Comparison of ENCODE assay signal across 8 cellular contexts in genomic region chr5:66307647-66308257, GRCh38.
DNase-seq lines count a peak whose midpoint lies in the region; ATAC-seq and TF ChIP-seq lines count a peak whose summit lies in the region.

No MANE protein-coding gene starts in this region.

- no peak overlapping the region for H3K9ac ChIP-seq in neural progenitor cell

- H3K4me3 ChIP-seq in HFF-Myc (replicated peaks; ENCODE audit: low read depth, low read length) (no peak overlapping the region), fibroblast of mammary gland (ENCODE audit: control insufficient read depth, low read depth, low read length) (no peak overlapping the region), neural progenitor cell (no peak overlapping the region)

- peaks cover 2% of the 10 kb centered on the region for H3K4me1 Mint-ChIP-seq in activated CD8-positive, alpha-beta memory T cell treated with anti-CD3 and anti-CD28 coated beads, Interleukin-2, amount 10 ng/mL, durations not matched to agents 7 days and 5 days
- H3K4me1 Mint-ChIP-seq in neural progenitor cell = peaks cover 11% of the 10 kb centered on the region

- H3K9me3 Mint-ChIP-seq in activated CD8-positive, alpha-beta memory T cell treated with anti-CD3 and anti-CD28 coated beads, Interleukin-2, amount 10 ng/mL, durations not matched to agents 7 days and 5 days (ENCODE audit: low read depth) = no peaks in the 10 kb centered on the region
- H3K9me3 Mint-ChIP-seq in neural progenitor cell = peaks cover 13% of the 10 kb centered on the region

- peaks cover 13% of the 10 kb centered on the region for H3F3A ChIP-seq in neural progenitor cell (ENCODE audit: low read depth)

- H3K36me3 Mint-ChIP-seq in activated CD8-positive, alpha-beta memory T cell treated with anti-CD3 and anti-CD28 coated beads, Interleukin-2, amount 10 ng/mL, durations not matched to agents 7 days and 5 days = no peaks in the 10 kb centered on the region
- no peaks in the 10 kb centered on the region for H3K36me3 Mint-ChIP-seq in neural progenitor cell

- no peaks in the 10 kb centered on the region for H3K27me3 ChIP-seq in neural progenitor cell

- H3K79me2 ChIP-seq in neural progenitor cell (ENCODE audit: low read depth) = no peaks in the 10 kb centered on the region

- no peaks in the 10 kb centered on the region for H3K9me3 ChIP-seq in neural progenitor cell (ENCODE audit: low read depth)

- peak; percentile 71 for ATAC-seq in activated CD8-positive, alpha-beta memory T cell treated with anti-CD3 and anti-CD28 coated beads, Interleukin-2, amount 10 ng/mL, durations not matched to agents 7 days and 5 days

- H4K20me1 ChIP-seq in neural progenitor cell (ENCODE audit: low read depth) = no peaks in the 10 kb centered on the region

- no peak for DNase-seq in activated CD8-positive, alpha-beta memory T cell treated with anti-CD3 and anti-CD28 coated beads, Interleukin-2, amount 10 ng/mL, durations not matched to agents 7 days and 5 days
- no peak for DNase-seq in activated CD8-positive, alpha-beta memory T cell treated with anti-CD3 and anti-CD28 coated beads for 24 hours
- DNase-seq in HFF-Myc (ENCODE audit: extremely low read depth, low read depth) (peak; percentile 61), NCI-H1436 (lab: John Stamatoyannopoulos, UW) (peak; percentile 73), SW 1271 (lab: John Stamatoyannopoulos, UW) (peak; percentile 30 to 82), fibroblast of mammary gland (ENCODE audit: low read depth) (peak; percentile 75), neural progenitor cell (ENCODE audit: low spot score) (peak; percentile 83), posterior cingulate gyrus (no peak)

- no peak overlapping the region for H2AFZ ChIP-seq in neural progenitor cell (replicated peaks)

- no peaks in the 10 kb centered on the region for H3K36me3 ChIP-seq in neural progenitor cell

- H3K4me3 Mint-ChIP-seq in activated CD8-positive, alpha-beta memory T cell treated with anti-CD3 and anti-CD28 coated beads, Interleukin-2, amount 10 ng/mL, durations not matched to agents 7 days and 5 days = no peak overlapping the region
- H3K4me3 Mint-ChIP-seq in neural progenitor cell = no peak overlapping the region

- peak overlapping the region; percentile 17 for H3K4me2 ChIP-seq in neural progenitor cell

- TF ChIP-seq CTCF in HFF-Myc (IDR thresholded peaks at IDR 0.05; ENCODE audit: low read depth, low read length, missing control alignments) (peak; percentile 70), fibroblast of mammary gland (conservative IDR thresholded peaks at IDR 0.05; ENCODE audit: control insufficient read depth, insufficient read depth, low read depth, low read length) (peak; percentile 92), neural progenitor cell (IDR thresholded peaks at IDR 0.05) (peak; percentile 93)

- intact Hi-C loops in posterior cingulate gyrus (cut with DNase I) = loop anchor here (2.0 to 10.0 kb wide), 4 partner anchors 133 to 900 kb away; no protein-coding TSS in a partner anchor

- no peak overlapping the region for H3K27ac Mint-ChIP-seq in activated CD8-positive, alpha-beta memory T cell treated with anti-CD3 and anti-CD28 coated beads, Interleukin-2, amount 10 ng/mL, durations not matched to agents 7 days and 5 days
- no peak overlapping the region for H3K27ac Mint-ChIP-seq in neural progenitor cell

- no peak overlapping the region for H3K27ac ChIP-seq in neural progenitor cell

- CTCF ChIA-PET in activated CD8-positive, alpha-beta memory T cell treated with anti-CD3 and anti-CD28 coated beads, Interleukin-2, amount 10 ng/mL, durations not matched to agents 7 days and 5 days (lab: Charles Lee) = interaction anchor here (0.7 to 3.9 kb wide), 14 partner anchors 11 to 556 kb away, joined by 3 to 32 read pairs (median 3); no protein-coding TSS in a partner anchor

- peaks cover 25% of the 10 kb centered on the region for H3K27me3 Mint-ChIP-seq in activated CD8-positive, alpha-beta memory T cell treated with anti-CD3 and anti-CD28 coated beads, Interleukin-2, amount 10 ng/mL, durations not matched to agents 7 days and 5 days
- peaks cover 3% of the 10 kb centered on the region for H3K27me3 Mint-ChIP-seq in neural progenitor cell (ENCODE audit: insufficient read depth, low read depth)

- peaks cover 15% of the 10 kb centered on the region for H3K4me1 ChIP-seq in neural progenitor cell

Comparison
In these comparisons a context has a peak if more than half of its experiments do, and no peak if none do; other contexts are left out.
1. DNase-seq: peak in HFF-Myc (single experiment), NCI-H1436 (single experiment), SW 1271 (2 of 2), fibroblast of mammary gland (single experiment) and neural progenitor cell (single experiment); none in activated CD8-positive, alpha-beta memory T cell treated with anti-CD3 and anti-CD28 coated beads, Interleukin-2, amount 10 ng/mL, durations not matched to agents 7 days and 5 days (single experiment), activated CD8-positive, alpha-beta memory T cell treated with anti-CD3 and anti-CD28 coated beads for 24 hours (single experiment) and posterior cingulate gyrus (0 of 10).
2. Peak in every context shown above with its lines, with median percentiles within 50 percentile points of each other: CTCF ChIP-seq.